ENCODE assay signal across 8 cellular contexts in genomic region chr6:37499433-37500293, GRCh38. TPM values are rescaled to one million over a fixed set of nuclear protein-coding genes. Genes with fewer than 3 reads are reported as not detected.
DNase-seq lines count a peak whose midpoint lies in the region; ATAC-seq and TF ChIP-seq lines count a peak whose summit lies in the region.

TSS of gene CCDC167 (minus strand) at chr6:37499893. CDS start at chr6:37499863, 30 bp downstream.

- intact Hi-C loops in cardiac septum (cut with DNase I): no loop called here
- intact Hi-C loops in transverse colon (cut with DNase I; ENCODE audit: low total_unique reads): loop anchor here (10.0 kb wide), 1 partner anchor 115 kb away; no protein-coding TSS in a partner anchor

- no peaks in the 10 kb centered on the region for H3K36me3 ChIP-seq in adipocyte (ENCODE audit: control insufficient read depth, insufficient read depth, low read length, severe bottlenecking)
- no peaks in the 10 kb centered on the region for H3K36me3 ChIP-seq in transverse colon

- TF ChIP-seq EP300 in transverse colon (IDR thresholded peaks at IDR 0.05; ENCODE audit: low read depth): no peak

- no peaks in the 10 kb centered on the region for H3K36me3 Mint-ChIP-seq in T-cell

- H3K4me3 Mint-ChIP-seq in T-cell: peak within 1 kb of the TSS; percentile 94 to 96 (median 94)

- H3K4me3 ChIP-seq in adipocyte (ENCODE audit: low read length) (peak within 1 kb of the TSS; percentile 93), transverse colon (peak within 1 kb of the TSS; percentile 39 to 76 (median 62))

- no peaks in the 10 kb centered on the region for H3K9me3 Mint-ChIP-seq in T-cell

- no peaks in the 10 kb centered on the region for H3K4me1 ChIP-seq in adipocyte (ENCODE audit: control insufficient read depth, insufficient read depth, low read length)
- peaks cover 0 to 7% (median 0%) of the 10 kb centered on the region in 4 donors for H3K4me1 ChIP-seq in transverse colon

- ATAC-seq in HG02870 (IDR thresholded peaks at IDR 0.05; ENCODE audit: unreplicated experiment): peak; percentile 67
- peak; percentile 70 to 90 (median 86) for ATAC-seq in T-cell (replicated peaks in 1 of 4)

- H3K4me1 Mint-ChIP-seq in T-cell: peaks cover 61 to 89% (median 82%) of the 10 kb centered on the region in 3 donors

- CTCF ChIA-PET in T-cell (lab: Charles Lee): interaction anchor here (0.7 to 1.2 kb wide), 5 partner anchors 17 to 206 kb away, joined by 3 to 11 read pairs (median 4); no protein-coding TSS in a partner anchor

- in situ Hi-C loops in GM13976 (cut with MboI; ENCODE audit: low sequenced_read_pairs, unreplicated experiment) (loop anchor here (25.0 kb wide), 1 partner anchor 188 kb away; the partner anchor contains the start of gene MDGA1), transverse colon (cut with MboI; ENCODE audit: low pct_ligation_motif_present in 1 of 4, low pct_unique_long_range_greater_than_20kb in 1 of 4, low sequenced_read_pairs in 3 of 4) (no loop called here)

- peak within 1 kb of the TSS; percentile 47 to 73 (median 58) for H3K27ac ChIP-seq in transverse colon

- no peak for TF ChIP-seq CTCF in GM13976 (IDR thresholded peaks at IDR 0.05; ENCODE audit: borderline replicate concordance, control extremely low read depth, extremely low read depth, insufficient read depth, missing control alignments)
- TF ChIP-seq CTCF in transverse colon (IDR thresholded peaks at IDR 0.05): no peak

- no peaks in the 10 kb centered on the region for H3K27me3 Mint-ChIP-seq in T-cell

- peak within 1 kb of the TSS; percentile 84 for H3K9ac ChIP-seq in adipocyte (ENCODE audit: low read length)

- H3K27ac Mint-ChIP-seq in T-cell: peak within 1 kb of the TSS; percentile 90 to 99

- peak; percentile 94 for DNase-seq in GM13976 (ENCODE audit: low spot score)
- peak; percentile 100 for DNase-seq in NCI-H146 (lab: John Stamatoyannopoulos, UW)
- DNase-seq in T-cell: peak; percentile 86 to 96 (median 93)
- DNase-seq in adipocyte (ENCODE audit: low read depth): peak; percentile 99
- DNase-seq in cardiac septum (ENCODE audit: low spot score): peak; percentile 95
- DNase-seq in pons (ENCODE audit: low spot score): peak; percentile 93
- peak; percentile 95 for DNase-seq in transverse colon

- no peak for TF ChIP-seq POLR2A in transverse colon (IDR thresholded peaks at IDR 0.05)

- POLR2A ChIA-PET in T-cell (lab: Charles Lee): interaction anchor here (1.0 to 7.2 kb wide), 3 partner anchors 14 to 18 kb away, joined by 4 to 157 read pairs (median 5); no protein-coding TSS in a partner anchor

- peaks cover 20% of the 10 kb centered on the region for H3K27me3 ChIP-seq in adipocyte (replicated peaks; ENCODE audit: control insufficient read depth, insufficient read depth, low read length)
- H3K27me3 ChIP-seq in transverse colon: no peaks in the 10 kb centered on the region

- 2 to 3% methylated on average over 13 to 35 of the region's 38 CpGs for WGBS in transverse colon (ENCODE audit: low coverage in 1 of 2), 2 donors

- H3K9me3 ChIP-seq in adipocyte (ENCODE audit: control insufficient read depth, low read length) (no peaks in the 10 kb centered on the region), transverse colon (no peaks in the 10 kb centered on the region)

RNA-seq across cellular contexts. Expression of gene CCDC167, which starts in this region (rescaled TPM):
- total RNA-seq in T-cell (10 to 100 TPM; 14.3 to 25.2 (median 17.8) TPM), cardiac septum (28.0 TPM), transverse colon (10 to 100 TPM in 2 of 4 donors, not detected in 2; 16.9 to 21.8 TPM)

Comparison
In these comparisons a context has a peak if more than half of its experiments do, and no peak if none do; other contexts are left out.
1. Peak in every context shown above with its lines: DNase-seq, ATAC-seq, H3K4me3 ChIP-seq and H3K27ac ChIP-seq.